Comparison of ENCODE assay signal across 1 cellular context in the genomic region with DNA sequence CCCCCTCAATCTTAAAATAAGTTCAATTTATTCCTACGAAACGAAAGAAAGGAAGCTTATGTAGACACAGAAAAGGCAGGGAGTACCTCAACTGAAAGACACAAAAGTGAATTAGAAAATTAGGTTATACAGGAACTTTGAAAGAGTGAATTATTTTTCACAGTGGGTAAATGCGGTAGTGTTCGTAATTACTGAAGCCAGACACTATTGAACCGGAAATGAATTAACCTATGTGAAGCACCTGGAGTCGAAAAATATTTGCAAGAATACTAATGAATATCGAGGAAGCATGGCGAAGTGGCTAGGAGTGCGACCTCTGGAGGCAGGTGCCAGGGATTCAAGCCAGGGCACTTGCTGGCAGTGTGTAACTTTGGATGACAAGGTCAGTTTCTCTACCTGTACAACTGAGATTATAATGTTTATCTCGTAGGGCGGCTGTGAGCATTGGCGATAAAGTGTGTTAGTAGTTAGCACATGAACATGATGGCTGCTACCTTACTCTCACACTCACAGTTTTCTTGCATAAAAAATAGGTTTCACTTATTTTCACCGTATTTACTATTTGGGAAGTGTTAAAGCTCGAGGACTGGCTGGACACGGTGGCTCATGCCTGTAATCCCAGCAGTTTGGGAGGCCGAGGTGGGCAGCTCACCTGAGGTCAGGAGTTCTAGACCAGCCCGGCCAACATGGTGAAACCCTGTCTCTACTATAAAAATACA.
TF ChIP-seq lines count a peak whose summit lies in the region.

No MANE protein-coding gene starts in this region.

TF ChIP-seq in HepG2, 621 proteins besides CTCF, POLR2A, EP300 and RAD21 (continued from another document and continues in another):
- TF ChIP-seq, protein P1, sequence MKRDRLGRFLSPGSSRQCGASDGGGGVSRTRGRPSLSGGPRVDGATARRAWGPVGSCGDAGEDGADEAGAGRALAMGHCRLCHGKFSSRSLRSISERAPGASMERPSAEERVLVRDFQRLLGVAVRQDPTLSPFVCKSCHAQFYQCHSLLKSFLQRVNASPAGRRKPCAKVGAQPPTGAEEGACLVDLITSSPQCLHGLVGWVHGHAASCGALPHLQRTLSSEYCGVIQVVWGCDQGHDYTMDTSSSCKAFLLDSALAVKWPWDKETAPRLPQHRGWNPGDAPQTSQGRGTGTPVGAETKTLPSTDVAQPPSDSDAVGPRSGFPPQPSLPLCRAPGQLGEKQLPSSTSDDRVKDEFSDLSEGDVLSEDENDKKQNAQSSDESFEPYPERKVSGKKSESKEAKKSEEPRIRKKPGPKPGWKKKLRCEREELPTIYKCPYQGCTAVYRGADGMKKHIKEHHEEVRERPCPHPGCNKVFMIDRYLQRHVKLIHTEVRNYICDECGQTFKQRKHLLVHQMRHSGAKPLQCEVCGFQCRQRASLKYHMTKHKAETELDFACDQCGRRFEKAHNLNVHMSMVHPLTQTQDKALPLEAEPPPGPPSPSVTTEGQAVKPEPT (CRISPR knock-in tag; IDR thresholded peaks at IDR 0.05; ENCODE audit: low read depth), result no peak
- no peak for TF ChIP-seq DBP (CRISPR knock-in tag; IDR thresholded peaks at IDR 0.05; ENCODE audit: not compliant biosample characterization)
- TF ChIP-seq MIXL1 (CRISPR knock-in tag; IDR thresholded peaks at IDR 0.05), result peak; percentile 90
- no peak for TF ChIP-seq ZNF691 (CRISPR knock-in tag; IDR thresholded peaks at IDR 0.05; ENCODE audit: borderline replicate concordance, low read depth)
- no peak for TF ChIP-seq FOXM1 (CRISPR knock-in tag; IDR thresholded peaks at IDR 0.05)
- no peak for TF ChIP-seq ATAD3A (CRISPR knock-in tag; IDR thresholded peaks at IDR 0.05)
- peak; percentile 53; the same call in 1 of the 2 replicates for TF ChIP-seq SSRP1 (CRISPR knock-in tag; IDR thresholded peaks at IDR 0.05)
- TF ChIP-seq TBP (CRISPR knock-in tag; IDR thresholded peaks at IDR 0.05), result no peak
- TF ChIP-seq, protein P2, sequence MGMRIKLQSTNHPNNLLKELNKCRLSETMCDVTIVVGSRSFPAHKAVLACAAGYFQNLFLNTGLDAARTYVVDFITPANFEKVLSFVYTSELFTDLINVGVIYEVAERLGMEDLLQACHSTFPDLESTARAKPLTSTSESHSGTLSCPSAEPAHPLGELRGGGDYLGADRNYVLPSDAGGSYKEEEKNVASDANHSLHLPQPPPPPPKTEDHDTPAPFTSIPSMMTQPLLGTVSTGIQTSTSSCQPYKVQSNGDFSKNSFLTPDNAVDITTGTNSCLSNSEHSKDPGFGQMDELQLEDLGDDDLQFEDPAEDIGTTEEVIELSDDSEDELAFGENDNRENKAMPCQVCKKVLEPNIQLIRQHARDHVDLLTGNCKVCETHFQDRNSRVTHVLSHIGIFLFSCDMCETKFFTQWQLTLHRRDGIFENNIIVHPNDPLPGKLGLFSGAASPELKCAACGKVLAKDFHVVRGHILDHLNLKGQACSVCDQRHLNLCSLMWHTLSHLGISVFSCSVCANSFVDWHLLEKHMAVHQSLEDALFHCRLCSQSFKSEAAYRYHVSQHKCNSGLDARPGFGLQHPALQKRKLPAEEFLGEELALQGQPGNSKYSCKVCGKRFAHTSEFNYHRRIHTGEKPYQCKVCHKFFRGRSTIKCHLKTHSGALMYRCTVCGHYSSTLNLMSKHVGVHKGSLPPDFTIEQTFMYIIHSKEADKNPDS (CRISPR knock-in tag; IDR thresholded peaks at IDR 0.05), result no peak
- no peak for TF ChIP-seq LBX2 (CRISPR knock-in tag; IDR thresholded peaks at IDR 0.05; ENCODE audit: borderline replicate concordance)
- peak; percentile 76; the same call in 1 of the 2 replicates for TF ChIP-seq NR2C2 (CRISPR knock-in tag; IDR thresholded peaks at IDR 0.05; ENCODE audit: borderline replicate concordance)
- TF ChIP-seq ZNF704 (CRISPR knock-in tag; IDR thresholded peaks at IDR 0.05; ENCODE audit: borderline replicate concordance), result 0 out of 2 replicates have a peak, but pooled peaks have one; percentile 1
- peak; percentile 51; the same call in 1 of the 2 replicates for TF ChIP-seq ZNF652 (CRISPR knock-in tag; IDR thresholded peaks at IDR 0.05; ENCODE audit: borderline replicate concordance, low read depth)
- TF ChIP-seq YEATS4 (CRISPR knock-in tag; IDR thresholded peaks at IDR 0.05; ENCODE audit: borderline replicate concordance), result peak; percentile 11; the same call in 1 of the 2 replicates
- TF ChIP-seq ZNF710 (CRISPR knock-in tag; IDR thresholded peaks at IDR 0.05; ENCODE audit: borderline replicate concordance), result no peak
- TF ChIP-seq ZNF235 (CRISPR knock-in tag; IDR thresholded peaks at IDR 0.05; ENCODE audit: borderline replicate concordance), result no peak
- TF ChIP-seq ONECUT2 (CRISPR knock-in tag; IDR thresholded peaks at IDR 0.05), result no peak
- no peak for TF ChIP-seq CEBPB (IDR thresholded peaks at IDR 0.05; ENCODE audit: borderline replicate concordance, low read depth, low read length)
- TF ChIP-seq ZEB1 (IDR thresholded peaks at IDR 0.05; ENCODE audit: insufficient replicate concordance, low read depth), result no peak
- no peak for TF ChIP-seq ZNF282 (IDR thresholded peaks at IDR 0.05; ENCODE audit: partially characterized antibody)
- TF ChIP-seq TAF15 (IDR thresholded peaks at IDR 0.05; ENCODE audit: low read depth, low read length, poor library complexity, severe bottlenecking), result no peak
- TF ChIP-seq YY1 (IDR thresholded peaks at IDR 0.05; ENCODE audit: insufficient read depth, insufficient replicate concordance, low read depth, low read length), result peak; percentile 78
- no peak for TF ChIP-seq ZSCAN30 (CRISPR knock-in tag; IDR thresholded peaks at IDR 0.05)
- TF ChIP-seq ZNF296 (CRISPR knock-in tag; conservative IDR thresholded peaks at IDR 0.05), result no peak
- no peak for TF ChIP-seq ZNF773 (CRISPR knock-in tag; IDR thresholded peaks at IDR 0.05; ENCODE audit: borderline replicate concordance)
- TF ChIP-seq NONO (IDR thresholded peaks at IDR 0.05), result no peak
- TF ChIP-seq NONO (CRISPR knock-in tag; conservative IDR thresholded peaks at IDR 0.05), result no peak
- TF ChIP-seq TEAD3 (CRISPR knock-in tag; optimal IDR thresholded peaks at IDR 0.05; ENCODE audit: borderline replicate concordance), result peak; percentile 79
- no peak for TF ChIP-seq CCAR2 (optimal IDR thresholded peaks at IDR 0.05; ENCODE audit: low read depth, low read length)
- no peak for TF ChIP-seq ZNF430 (CRISPR knock-in tag; IDR thresholded peaks at IDR 0.05)
- no peak for TF ChIP-seq ZNF616 (CRISPR knock-in tag; IDR thresholded peaks at IDR 0.05; ENCODE audit: low read depth)
- no peak for TF ChIP-seq ZSCAN21 (CRISPR knock-in tag; IDR thresholded peaks at IDR 0.05; ENCODE audit: borderline replicate concordance)
- TF ChIP-seq ZSCAN20 (CRISPR knock-in tag; IDR thresholded peaks at IDR 0.05; ENCODE audit: borderline replicate concordance), result no peak; the same call in 1 of the 2 replicates
- no peak for TF ChIP-seq ZNF615 (CRISPR knock-in tag; IDR thresholded peaks at IDR 0.05; ENCODE audit: borderline replicate concordance)
- no peak for TF ChIP-seq GFI1 (CRISPR knock-in tag; IDR thresholded peaks at IDR 0.05; ENCODE audit: borderline replicate concordance)
- 0 out of 2 replicates have a peak, but pooled peaks have one; percentile 2 for TF ChIP-seq ESRRA (CRISPR knock-in tag; IDR thresholded peaks at IDR 0.05; ENCODE audit: low read depth)
- TF ChIP-seq ZNF224 (CRISPR knock-in tag; IDR thresholded peaks at IDR 0.05), result no peak
- TF ChIP-seq SMAD3 (CRISPR knock-in tag; IDR thresholded peaks at IDR 0.05), result no peak; the same call in 1 of the 2 replicates
- no peak for TF ChIP-seq SIX1 (CRISPR knock-in tag; IDR thresholded peaks at IDR 0.05; ENCODE audit: borderline replicate concordance)
- TF ChIP-seq PRMT3 (CRISPR knock-in tag; IDR thresholded peaks at IDR 0.05; ENCODE audit: borderline replicate concordance, low read depth), result no peak
- no peak for TF ChIP-seq SOX5 (CRISPR knock-in tag; IDR thresholded peaks at IDR 0.05; ENCODE audit: borderline replicate concordance)
- TF ChIP-seq, protein P3, sequence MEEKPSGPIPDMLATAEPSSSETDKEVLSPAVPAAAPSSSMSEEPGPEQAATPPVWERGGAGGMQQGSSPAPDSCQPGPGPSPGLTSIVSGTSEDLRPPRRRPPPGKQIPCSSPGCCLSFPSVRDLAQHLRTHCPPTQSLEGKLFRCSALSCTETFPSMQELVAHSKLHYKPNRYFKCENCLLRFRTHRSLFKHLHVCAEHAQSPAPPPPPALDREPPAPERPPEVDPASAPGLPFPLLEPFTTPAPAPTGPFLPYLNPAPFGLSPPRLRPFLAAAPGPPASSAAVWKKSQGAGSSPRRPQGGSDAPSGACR (CRISPR knock-in tag; IDR thresholded peaks at IDR 0.05), result no peak; the same call in 1 of the 2 replicates
- no peak; the same call in 1 of the 2 replicates for TF ChIP-seq KDM2A (CRISPR knock-in tag; IDR thresholded peaks at IDR 0.05; ENCODE audit: borderline replicate concordance, low read depth)
- TF ChIP-seq, protein P4, sequence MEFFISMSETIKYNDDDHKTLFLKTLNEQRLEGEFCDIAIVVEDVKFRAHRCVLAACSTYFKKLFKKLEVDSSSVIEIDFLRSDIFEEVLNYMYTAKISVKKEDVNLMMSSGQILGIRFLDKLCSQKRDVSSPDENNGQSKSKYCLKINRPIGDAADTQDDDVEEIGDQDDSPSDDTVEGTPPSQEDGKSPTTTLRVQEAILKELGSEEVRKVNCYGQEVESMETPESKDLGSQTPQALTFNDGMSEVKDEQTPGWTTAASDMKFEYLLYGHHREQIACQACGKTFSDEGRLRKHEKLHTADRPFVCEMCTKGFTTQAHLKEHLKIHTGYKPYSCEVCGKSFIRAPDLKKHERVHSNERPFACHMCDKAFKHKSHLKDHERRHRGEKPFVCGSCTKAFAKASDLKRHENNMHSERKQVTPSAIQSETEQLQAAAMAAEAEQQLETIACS (CRISPR knock-in tag; IDR thresholded peaks at IDR 0.05), result no peak
- TF ChIP-seq JUND (CRISPR knock-in tag; IDR thresholded peaks at IDR 0.05), result no peak
- TF ChIP-seq ZZZ3 (CRISPR knock-in tag; IDR thresholded peaks at IDR 0.05; ENCODE audit: borderline replicate concordance), result no peak
- TF ChIP-seq SAP130 (CRISPR knock-in tag; IDR thresholded peaks at IDR 0.05; ENCODE audit: low read depth), result peak; percentile 74
- no peak for TF ChIP-seq CENPX (CRISPR knock-in tag; IDR thresholded peaks at IDR 0.05)
- TF ChIP-seq ZNF550 (CRISPR knock-in tag; IDR thresholded peaks at IDR 0.05; ENCODE audit: borderline replicate concordance), result no peak
- TF ChIP-seq HCFC1 (IDR thresholded peaks at IDR 0.05; ENCODE audit: low read depth, low read length), result no peak
- no peak for TF ChIP-seq TBX2 (CRISPR knock-in tag; IDR thresholded peaks at IDR 0.05; ENCODE audit: borderline replicate concordance)
- TF ChIP-seq, protein P5, sequence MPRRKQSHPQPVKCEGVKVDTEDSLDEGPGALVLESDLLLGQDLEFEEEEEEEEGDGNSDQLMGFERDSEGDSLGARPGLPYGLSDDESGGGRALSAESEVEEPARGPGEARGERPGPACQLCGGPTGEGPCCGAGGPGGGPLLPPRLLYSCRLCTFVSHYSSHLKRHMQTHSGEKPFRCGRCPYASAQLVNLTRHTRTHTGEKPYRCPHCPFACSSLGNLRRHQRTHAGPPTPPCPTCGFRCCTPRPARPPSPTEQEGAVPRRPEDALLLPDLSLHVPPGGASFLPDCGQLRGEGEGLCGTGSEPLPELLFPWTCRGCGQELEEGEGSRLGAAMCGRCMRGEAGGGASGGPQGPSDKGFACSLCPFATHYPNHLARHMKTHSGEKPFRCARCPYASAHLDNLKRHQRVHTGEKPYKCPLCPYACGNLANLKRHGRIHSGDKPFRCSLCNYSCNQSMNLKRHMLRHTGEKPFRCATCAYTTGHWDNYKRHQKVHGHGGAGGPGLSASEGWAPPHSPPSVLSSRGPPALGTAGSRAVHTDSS (CRISPR knock-in tag; conservative IDR thresholded peaks at IDR 0.05), result no peak
- no peak for TF ChIP-seq ZNF556 (CRISPR knock-in tag; IDR thresholded peaks at IDR 0.05; ENCODE audit: borderline replicate concordance)
- TF ChIP-seq KDM1A (CRISPR knock-in tag; IDR thresholded peaks at IDR 0.05), result no peak
